Comparison of ENCODE assay signal across 8 cellular contexts in genomic region chr1:28505406-28506187, GRCh38. TPM values are rescaled to one million over a fixed set of nuclear protein-coding genes. Genes with fewer than 3 reads are reported as not detected.
A peak's percentile ranks its signal among the peaks of the same experiment; 100 is the strongest.
DNase-seq lines count a peak whose midpoint lies in the region; ATAC-seq and TF ChIP-seq lines count a peak whose summit lies in the region.

TSS of gene RCC1 (plus strand) at chr1:28506043. CDS start at chr1:28529867, 23,824 bp downstream.

- H3K4me1 ChIP-seq in KMS-11 (ENCODE audit: low read depth, poor library complexity, severe bottlenecking) (peaks cover 43% of the 10 kb centered on the region), Peyer's patch (peaks cover 0 to 49% (median 16%) of the 10 kb centered on the region in 4 donors), esophagus muscularis mucosa (peaks cover 32 to 49% (median 41%) of the 10 kb centered on the region in 4 donors)

- intact Hi-C loops in esophagus muscularis mucosa (cut with DNase I): loop anchor here (5.0 kb wide), 1 partner anchor 232 kb away; the partner anchor contains the start of gene YTHDF2

- H3K36me3 ChIP-seq in KMS-11 (ENCODE audit: insufficient read depth): peaks cover 28% of the 10 kb centered on the region
- H3K36me3 ChIP-seq in Peyer's patch: peaks cover 0 to 19% (median 0%) of the 10 kb centered on the region in 3 donors
- H3K36me3 ChIP-seq in esophagus muscularis mucosa: peaks cover 25 to 31% (median 27%) of the 10 kb centered on the region in 4 donors

- peak within 1 kb of the TSS; percentile 91 for H3K4me2 ChIP-seq in KMS-11

- TF ChIP-seq POLR2A in Peyer's patch (IDR thresholded peaks at IDR 0.05): peak; percentile 93 to 99
- peak; percentile 96 for TF ChIP-seq POLR2A in esophagus muscularis mucosa (IDR thresholded peaks at IDR 0.05; ENCODE audit: low read depth)

- peak within 1 kb of the TSS; percentile 98 for H3K9ac ChIP-seq in KMS-11

- TF ChIP-seq CTCF in KMS-11 (conservative IDR thresholded peaks at IDR 0.05; ENCODE audit: low read depth, low read length) (no peak), Peyer's patch (IDR thresholded peaks at IDR 0.05) (no peak), esophagus muscularis mucosa (IDR thresholded peaks at IDR 0.05) (peak in 1 of 3 experiments; percentile 22)

- peak within 1 kb of the TSS; percentile 96 for H3K27ac ChIP-seq in KMS-11
- H3K27ac ChIP-seq in Peyer's patch: peak within 1 kb of the TSS; percentile 73 to 91 (median 88)
- H3K27ac ChIP-seq in esophagus muscularis mucosa (replicated peaks in 1 of 4): peak within 1 kb of the TSS; percentile 84 to 91 (median 88)

- WGBS in esophagus muscularis mucosa: 4% methylated on average over 37 of the region's 41 CpGs

- DNase-seq in DMS53 (lab: John Stamatoyannopoulos, UW): peak; percentile 99
- DNase-seq in Peyer's patch: peak; percentile 92 to 99 (median 95)
- peak; percentile 95 to 96 for DNase-seq in activated T-cell treated with anti-CD3 and anti-CD28 coated beads, Interleukin-2, amount 50 U/mL, for 48 hours
- peak; percentile 99 for DNase-seq in esophagus muscularis mucosa (ENCODE audit: extremely low spot score)
- DNase-seq in myocyte (ENCODE audit: low read depth): peak; percentile 99
- DNase-seq in stimulated activated CD8-positive, alpha-beta memory T cell treated with anti-CD3 and anti-CD28 coated beads, Interleukin-7, amount 100 ng/mL, for 48 hours (ENCODE audit: extremely low read depth in 1 of 2, low read depth in 1 of 2): peak; percentile 84 to 96

- peaks cover 14% of the 10 kb centered on the region for H4K20me1 ChIP-seq in KMS-11 (ENCODE audit: insufficient read depth)

- H3K79me2 ChIP-seq in KMS-11 (ENCODE audit: insufficient read depth, low read depth): peaks cover 43% of the 10 kb centered on the region

- TF ChIP-seq EP300 in esophagus muscularis mucosa (IDR thresholded peaks at IDR 0.05): no peak

- peak within 1 kb of the TSS; percentile 84 for H2AFZ ChIP-seq in KMS-11 (ENCODE audit: low read depth)

- H3K4me3 ChIP-seq in KMS-11 (IDR thresholded peaks at IDR 0.05; ENCODE audit: insufficient read depth, low read depth, low read length) (peak within 1 kb of the TSS; percentile 88), Peyer's patch (peak within 1 kb of the TSS; percentile 41 to 84 (median 71)), esophagus muscularis mucosa (peak within 1 kb of the TSS; percentile 64 to 73 (median 68))

- H3K27me3 ChIP-seq in KMS-11 (ENCODE audit: insufficient read depth, low read depth) (no peaks in the 10 kb centered on the region), Peyer's patch (no peaks in the 10 kb centered on the region), esophagus muscularis mucosa (no peaks in the 10 kb centered on the region)

- peak; percentile 78 for ATAC-seq in GM21723 (IDR thresholded peaks at IDR 0.05; ENCODE audit: unreplicated experiment)

- H3K9me3 ChIP-seq in Peyer's patch (no peaks in the 10 kb centered on the region), esophagus muscularis mucosa (no peaks in the 10 kb centered on the region)

RNA-seq across cellular contexts. Expression of gene RCC1, which starts in this region (rescaled TPM):
- total RNA-seq in Peyer's patch (10 to 100 TPM; 18.2 to 66.8 (median 25.8) TPM), esophagus muscularis mucosa (10 to 100 TPM in 2 of 4 donors, 1 to 10 TPM in 2; 8.3 to 17.1 (median 11.3) TPM), myocyte (20.9 and 24.1 TPM in 2 replicates)
- polyA plus RNA-seq in myocyte (2012): 18.3 TPM

Comparison
In these comparisons a context has a peak if more than half of its experiments do, and no peak if none do; other contexts are left out.
1. Peak in every context shown above with its lines: DNase-seq, ATAC-seq, H3K4me3 ChIP-seq and H3K27ac ChIP-seq.